In genomic region chr15:66799242-66799641, GRCh38 we compare ENCODE assay signal across 18 cellular contexts.
"Had no signal": no experiment of that assay in that cellular context is flagged by ENCODE, and none has a peak within 500 bp of the region (broad histone marks: within the 10 kb centered on the region; RNA-seq: fewer than 3 reads in every experiment).

No MANE protein-coding gene starts in this region.

- H3K79me2 ChIP-seq: parathyroid adenoma had no signal

- H2AFZ ChIP-seq: parathyroid adenoma had no signal

- H3K27ac ChIP-seq: epithelial cell of prostate, left ventricle myocardium inferior, parathyroid adenoma, tibial artery had no signal

- H3K9me3 ChIP-seq: left ventricle myocardium inferior, tibial artery had no signal

- ATAC-seq: activated T-cell treated with anti-CD3 and anti-CD28 coated beads, Interleukin-2, amount 50 U/mL, for 4 hours; natural killer cell treated with Interleukin-12 subunit alpha and Interleukin-12 subunit beta and Interleukin-15 and Interleukin-18, amount 100 ng/mL, for 72 hours; right cardiac atrium; T-helper 17 cell had no signal

- DNase-seq: activated CD4-positive, alpha-beta T cell treated with anti-CD3 and anti-CD28 coated beads for 4 hours; activated CD4-positive, alpha-beta T cell treated with anti-CD3 and anti-CD28 coated beads, Interleukin-2, amount 50 U/mL, for 48 hours; activated CD4-positive, CD25-positive, alpha-beta regulatory T cell; activated naive CD4-positive, alpha-beta T cell; activated T-cell treated with anti-CD3 and anti-CD28 coated beads, Interleukin-2, amount 50 U/mL, for 4 hours; cortex of kidney; glutamatergic neuron; hippocampal formation; left ventricle myocardium inferior; mammary epithelial cell; right cardiac atrium; stimulated activated CD4-positive, alpha-beta T cell treated with anti-CD3 and anti-CD28 coated beads, Interleukin-1b, Interleukin-23, amount 100 ng/mL, for 48 hours; T-helper 17 cell had no signal

- H3K4me3 ChIP-seq: left ventricle myocardium inferior, skin epidermis, tibial artery had no signal

- H3K27me3 ChIP-seq: tibial artery had no signal

- H3K36me3 ChIP-seq: left ventricle myocardium inferior, tibial artery had no signal

- H3K9ac ChIP-seq: parathyroid adenoma had no signal
